In the genomic region with DNA sequence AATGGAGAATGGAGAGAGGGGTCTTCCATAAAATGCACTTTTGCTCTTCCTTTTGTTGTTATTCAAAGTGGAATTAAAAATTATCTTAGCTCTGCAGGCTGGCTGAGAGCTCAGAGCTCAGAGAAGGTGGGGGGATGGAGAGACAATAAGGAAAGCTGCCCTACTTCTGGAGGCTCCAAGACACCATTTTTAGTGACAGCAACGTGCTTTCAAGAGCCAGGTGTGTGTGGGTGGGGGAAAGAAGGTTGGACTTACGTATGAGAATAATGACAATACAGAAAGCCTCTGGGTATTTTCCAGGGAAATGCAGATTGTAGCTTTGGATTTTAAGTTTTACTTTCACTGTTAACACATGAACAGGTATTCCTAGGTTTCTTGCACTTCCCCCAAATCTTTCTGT, we compare ENCODE assay signal across 16 cellular contexts.
"Had no signal": no experiment of that assay in that cellular context is flagged by ENCODE, and none has a peak within 500 bp of the region (broad histone marks: within the 10 kb centered on the region; RNA-seq: fewer than 3 reads in every experiment).

No MANE protein-coding gene starts in this region.

- H3K9me3 ChIP-seq: ascending aorta, gastroesophageal sphincter, heart right ventricle, thyroid gland, uterus had no signal

- H3K4me1 ChIP-seq: ascending aorta, gastroesophageal sphincter, heart right ventricle, thyroid gland, uterus had no signal

- H3K27me3 ChIP-seq: ascending aorta, gastroesophageal sphincter, thyroid gland, uterus had no signal

- H3K36me3 ChIP-seq: ascending aorta, gastroesophageal sphincter, heart right ventricle, thyroid gland, uterus had no signal

- ATAC-seq: activated CD8-positive, alpha-beta T cell treated with anti-CD3 and anti-CD28 coated beads for 36 hours; gastroesophageal sphincter; heart right ventricle; left ventricle myocardium superior; natural killer cell treated with Interleukin-12 subunit alpha and Interleukin-12 subunit beta and Interleukin-15 and Interleukin-18, amount 100 ng/mL, for 72 hours; stimulated activated naive B cell treated with anti-CD40 and anti-IgM and Interleukin-4, amounts not matched to agents 10 μg/mL and 1 μg/mL and 100 μg/mL, for 72 hours had no signal

- DNase-seq: activated CD4-positive, alpha-beta T cell treated with anti-CD3 and anti-CD28 coated beads, Interleukin-2, amount 10 ng/mL, durations not matched to agents 24 days and 14 days; activated CD8-positive, alpha-beta T cell treated with anti-CD3 and anti-CD28 coated beads for 36 hours; activated effector memory CD4-positive, alpha-beta T cell treated with anti-CD3 and anti-CD28 coated beads, Interleukin-2, amount 50 U/mL, for 16 hours; activated T-cell treated with anti-CD3 and anti-CD28 coated beads, Interleukin-2, amount 50 U/mL, for 24 hours; cerebellar nuclear complex; cortex of kidney; heart right ventricle; immature natural killer cell; left ventricle myocardium superior; stimulated activated naive B cell treated with anti-CD40 and anti-IgM and Interleukin-4, amounts not matched to agents 10 μg/mL and 1 μg/mL and 100 μg/mL, for 72 hours; T1000; thyroid gland; uterus had no signal

- H3K27ac ChIP-seq: ascending aorta, gastroesophageal sphincter, heart right ventricle, thyroid gland, uterus had no signal

- H3K4me3 ChIP-seq: ascending aorta, gastroesophageal sphincter, heart right ventricle, thyroid gland, uterus had no signal
